Comparison of ENCODE assay signal across 8 cellular contexts in genomic region chr19:47699360-47699917, GRCh38. TPM values are rescaled to one million over a fixed set of nuclear protein-coding genes. Genes with fewer than 3 reads are reported as not detected.
DNase-seq lines count a peak whose midpoint lies in the region; ATAC-seq and TF ChIP-seq lines count a peak whose summit lies in the region.

No MANE protein-coding gene starts in this region.

- H3K36me3 Mint-ChIP-seq in activated naive CD8-positive, alpha-beta T cell treated with anti-CD3 and anti-CD28 coated beads for 36 hours: no peaks in the 10 kb centered on the region

- no peak overlapping the region for H3K27ac Mint-ChIP-seq in activated naive CD8-positive, alpha-beta T cell treated with anti-CD3 and anti-CD28 coated beads for 36 hours

- H3K9me3 ChIP-seq in BE2C (no peaks in the 10 kb centered on the region), SJCRH30 (replicated peaks) (no peaks in the 10 kb centered on the region), right atrium auricular region (no peaks in the 10 kb centered on the region)

- H3K4me3 Mint-ChIP-seq in activated naive CD8-positive, alpha-beta T cell treated with anti-CD3 and anti-CD28 coated beads for 36 hours: no peak overlapping the region

- H3K27ac ChIP-seq in SJCRH30: no peak overlapping the region
- H3K27ac ChIP-seq in right atrium auricular region: no peak overlapping the region

- H3K4me3 ChIP-seq in BE2C (ENCODE audit: low read depth, low read length) (no peak overlapping the region), H7 (ENCODE audit: insufficient read depth, low read depth, low read length) (no peak overlapping the region), SJCRH30 (no peak overlapping the region), right atrium auricular region (no peak overlapping the region)

- DNase-seq in BE2C (peak; percentile 80), H7 (peak; percentile 96), SJCRH30 (peak; percentile 62 to 71), right atrium auricular region (ENCODE audit: low spot score) (no peak)
- peak; percentile 47 for DNase-seq in activated naive CD8-positive, alpha-beta T cell treated with anti-CD3 and anti-CD28 coated beads for 36 hours
- peak; percentile 13 for DNase-seq in stimulated activated CD4-positive, alpha-beta T cell treated with anti-CD3 and anti-CD28 coated beads, Interleukin-2, amount 100 ng/mL, for 4 hours (ENCODE audit: low read depth)

- H3K27me3 ChIP-seq in BE2C (no peaks in the 10 kb centered on the region), H7 (ENCODE audit: control insufficient read depth, insufficient read depth, low read length) (no peaks in the 10 kb centered on the region), SJCRH30 (no peaks in the 10 kb centered on the region), right atrium auricular region (no peaks in the 10 kb centered on the region)

- H3K4me1 ChIP-seq in BE2C (no peaks in the 10 kb centered on the region), SJCRH30 (no peaks in the 10 kb centered on the region), right atrium auricular region (peaks cover 0 to 6% of the 10 kb centered on the region in 2 donors)

- H3K36me3 ChIP-seq in BE2C (peaks cover 11% of the 10 kb centered on the region; the same call in 1 of the 2 replicates), H7 (replicated peaks; ENCODE audit: control insufficient read depth, insufficient read depth, low read length) (peaks cover 3% of the 10 kb centered on the region), SJCRH30 (peaks cover 13% of the 10 kb centered on the region), right atrium auricular region (peaks cover 50% of the 10 kb centered on the region)

- TF ChIP-seq CTCF in BE2C (IDR thresholded peaks at IDR 0.05; ENCODE audit: low read depth, low read length): peak; percentile 87
- peak; percentile 41 to 76 for TF ChIP-seq CTCF in right atrium auricular region (IDR thresholded peaks at IDR 0.05)

- H3K4me1 Mint-ChIP-seq in activated naive CD8-positive, alpha-beta T cell treated with anti-CD3 and anti-CD28 coated beads for 36 hours: peaks cover 2% of the 10 kb centered on the region

- no peaks in the 10 kb centered on the region for H3K27me3 Mint-ChIP-seq in activated naive CD8-positive, alpha-beta T cell treated with anti-CD3 and anti-CD28 coated beads for 36 hours

- ATAC-seq in HG02973 (IDR thresholded peaks at IDR 0.05; ENCODE audit: unreplicated experiment) (no peak), GM18870 (IDR thresholded peaks at IDR 0.05; ENCODE audit: unreplicated experiment) (no peak)

- no peaks in the 10 kb centered on the region for H3K9me3 Mint-ChIP-seq in activated naive CD8-positive, alpha-beta T cell treated with anti-CD3 and anti-CD28 coated beads for 36 hours

RNA-seq across cellular contexts. Expression of gene EHD2, which starts 13.8 kb away (rescaled TPM):
- polyA plus RNA-seq in BE2C (2012; ENCODE audit: insufficient read depth, insufficient read length, low read depth): 13.3 TPM
- 6.2 and 7.5 TPM in 2 replicates for total RNA-seq in H7 (2014; rRNA removed; shearing (Covaris generic))
- total RNA-seq in SJCRH30 (2014; rRNA removed; shearing (Covaris generic)): 9.0 and 9.4 TPM in 2 replicates
- total RNA-seq in activated naive CD8-positive, alpha-beta T cell treated with anti-CD3 and anti-CD28 coated beads for 36 hours: under 1 TPM; 0.44 to 0.68 TPM
- total RNA-seq in right atrium auricular region: 10 to 100 TPM; 44.9 to 70.3 TPM

RNA-seq across cellular contexts. Expression of gene NOP53, which starts 45.9 kb away (rescaled TPM):
- 190 TPM for polyA plus RNA-seq in BE2C (2012; ENCODE audit: insufficient read depth, insufficient read length, low read depth)
- total RNA-seq in H7 (2014; rRNA removed; shearing (Covaris generic)): 155 and 167 TPM in 2 replicates
- 194 TPM in 2 replicates for total RNA-seq in SJCRH30 (2014; rRNA removed; shearing (Covaris generic))
- 100 to 1,000 TPM; 248 to 249 TPM for total RNA-seq in activated naive CD8-positive, alpha-beta T cell treated with anti-CD3 and anti-CD28 coated beads for 36 hours
- 100 to 1,000 TPM; 143 to 243 TPM for total RNA-seq in right atrium auricular region
